ENCODE assay signal across 18 cellular contexts in genomic region chr17:81612172-81612571, GRCh38. TPM values are rescaled to one million over a fixed set of nuclear protein-coding genes. Genes with fewer than 3 reads are reported as not detected.
"Had no signal": no experiment of that assay in that cellular context is flagged by ENCODE, and none has a peak within 500 bp of the region (broad histone marks: within the 10 kb centered on the region; RNA-seq: fewer than 3 reads in every experiment).

No MANE protein-coding gene starts in this region.

- H3K9me3 ChIP-seq: ascending aorta, esophagus squamous epithelium, left lung, ovary, sigmoid colon, upper lobe of right lung had no signal

- H3K36me3 ChIP-seq: ovary had no signal

- ATAC-seq: activated CD4-positive, CD25-positive, alpha-beta regulatory T cell treated with anti-CD3 and anti-CD28 coated beads, Interleukin-2, amount 50 U/mL, for 24 hours; left lung; stimulated activated naive B cell treated with anti-CD40 and anti-IgM and Interleukin-4, amounts not matched to agents 10 μg/mL and 1 μg/mL and 100 μg/mL, for 72 hours; upper lobe of right lung had no signal

- DNase-seq: activated CD4-positive, alpha-beta T cell treated with anti-CD3 and anti-CD28 coated beads, Interleukin-2, amount 10 ng/mL, durations not matched to agents 7 days and 5 days; activated CD8-positive, alpha-beta memory T cell treated with anti-CD3 and anti-CD28 coated beads for 24 hours; activated CD8-positive, alpha-beta memory T cell treated with anti-CD3 and anti-CD28 coated beads, Interleukin-2, amount 50 U/mL, for 48 hours; activated effector memory CD4-positive, alpha-beta T cell treated with anti-CD3 and anti-CD28 coated beads, Interleukin-2, amount 50 U/mL, for 16 hours; activated T-cell treated with anti-CD3 and anti-CD28 coated beads, Interleukin-2, amount 50 U/mL, for 48 hours; effector memory CD4-positive, alpha-beta T cell; esophagus squamous epithelium; hippocampal formation; left lung; naive B cell; ovary; sigmoid colon; stimulated activated CD4-positive, alpha-beta T cell treated with anti-CD3 and anti-CD28 coated beads, Interleukin-4, amount 100 ng/mL, for 4 hours; stimulated activated naive B cell treated with anti-CD40 and anti-IgM and Interleukin-4, amounts not matched to agents 10 μg/mL and 1 μg/mL and 100 μg/mL, for 72 hours; upper lobe of right lung had no signal

- H3K27ac ChIP-seq: ascending aorta, esophagus squamous epithelium, left lung, ovary, upper lobe of right lung had no signal

- H3K4me3 ChIP-seq: ascending aorta, esophagus squamous epithelium, left lung, ovary, sigmoid colon, upper lobe of right lung had no signal

- H3K27me3 ChIP-seq: ascending aorta, esophagus squamous epithelium, left lung, ovary, sigmoid colon, upper lobe of right lung had no signal

RNA-seq across cellular contexts. Expression of gene TSPAN10, which starts 24.8 kb away (rescaled TPM):
- total RNA-seq: ascending aorta had no signal

RNA-seq across cellular contexts. Expression of gene PDE6G, which starts 44.2 kb away (rescaled TPM):
- total RNA-seq: ascending aorta, chondrocyte, esophagus squamous epithelium had no signal
